Comparison of ENCODE assay signal across 1 cellular context in genomic region chr12:18108611-18109010, GRCh38.
TF ChIP-seq lines count a peak whose summit lies in the region.

No MANE protein-coding gene starts in this region.

TF ChIP-seq in HepG2, 621 proteins besides CTCF, POLR2A, EP300 and RAD21:
- peak; percentile 71 for TF ChIP-seq HNF1A (IDR thresholded peaks at IDR 0.05; ENCODE audit: low read depth)
- TF ChIP-seq HNF1A (CRISPR knock-in tag; IDR thresholded peaks at IDR 0.05; ENCODE audit: borderline replicate concordance) = no peak
- TF ChIP-seq SAFB2 (CRISPR knock-in tag; IDR thresholded peaks at IDR 0.05; ENCODE audit: borderline replicate concordance, low read depth) = no peak
- no peak for TF ChIP-seq JUND (CRISPR knock-in tag; IDR thresholded peaks at IDR 0.05)
- 0 out of 2 replicates have a peak, but pooled peaks have one; percentile 31 for TF ChIP-seq MIXL1 (CRISPR knock-in tag; IDR thresholded peaks at IDR 0.05)
- no peak for TF ChIP-seq MEIS2 (CRISPR knock-in tag; IDR thresholded peaks at IDR 0.05)
- TF ChIP-seq ZNF552 (CRISPR knock-in tag; IDR thresholded peaks at IDR 0.05; ENCODE audit: borderline replicate concordance) = no peak
- no peak for TF ChIP-seq PPARG (CRISPR knock-in tag; conservative IDR thresholded peaks at IDR 0.05)
TF ChIP-seq in HepG2: peak in this region for 2.
